Comparison of ENCODE assay signal across 8 cellular contexts in the genomic region with DNA sequence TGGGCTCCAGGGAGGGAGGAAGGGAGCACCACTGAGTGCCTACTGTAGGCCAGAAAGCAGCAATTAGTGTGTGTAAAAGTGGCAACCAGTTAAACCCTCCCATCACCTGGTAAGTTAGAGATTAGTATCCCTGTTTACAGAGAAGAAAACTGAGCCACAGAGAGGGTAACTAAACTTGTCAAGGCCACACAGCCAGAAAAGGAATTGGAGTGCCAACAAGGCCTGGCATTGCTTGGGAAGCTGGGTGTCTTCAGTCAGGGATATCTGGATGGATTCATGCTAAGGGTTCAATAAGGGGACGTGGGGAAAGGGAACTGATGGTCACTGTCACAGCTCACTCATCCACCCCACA. TPM values are rescaled to one million over a fixed set of nuclear protein-coding genes. Genes with fewer than 3 reads are reported as not detected.
DNase-seq lines count a peak whose midpoint lies in the region; ATAC-seq and TF ChIP-seq lines count a peak whose summit lies in the region.

No MANE protein-coding gene starts in this region.

- no peak for TF ChIP-seq RAD21 in neural cell (conservative IDR thresholded peaks at IDR 0.05)

- no peak for ATAC-seq in esophagus mucosa

- no peaks in the 10 kb centered on the region for H3K9me3 ChIP-seq in MM.1S (replicated peaks; ENCODE audit: insufficient read depth, low read length)
- no peaks in the 10 kb centered on the region for H3K9me3 ChIP-seq in neural cell (ENCODE audit: low read length)

- H3K9me2 ChIP-seq in MM.1S (replicated peaks; ENCODE audit: insufficient read depth, low read length) (no peaks in the 10 kb centered on the region), neural cell (ENCODE audit: insufficient read depth, low read length) (no peaks in the 10 kb centered on the region)

- TF ChIP-seq EP300 in neural cell (conservative IDR thresholded peaks at IDR 0.05; ENCODE audit: poor library complexity, severe bottlenecking): no peak

- no peaks in the 10 kb centered on the region for H3K4me1 ChIP-seq in MM.1S (ENCODE audit: low read length)

- H3K4me3 ChIP-seq in MM.1S (ENCODE audit: low read length) (peak overlapping the region; percentile 76), choroid plexus epithelial cell (ENCODE audit: low read depth, low read length) (peak overlapping the region; percentile 76), neural cell (ENCODE audit: low read length) (peak overlapping the region; percentile 72)

- H3K9ac ChIP-seq in MM.1S (ENCODE audit: low read length) (no peak overlapping the region), neural cell (ENCODE audit: low read length) (peak overlapping the region; percentile 70)

- H3K9me3 Mint-ChIP-seq in CD14-positive monocyte: no peaks in the 10 kb centered on the region

- H3K4me2 ChIP-seq in MM.1S (ENCODE audit: low read depth, low read length) (peak overlapping the region; percentile 99), neural cell (ENCODE audit: low read length) (no peak overlapping the region)

- H4K20me1 ChIP-seq in MM.1S (ENCODE audit: insufficient read depth, low read length) (no peaks in the 10 kb centered on the region), neural cell (ENCODE audit: insufficient read depth) (no peaks in the 10 kb centered on the region)

- H3K27ac ChIP-seq in MM.1S (ENCODE audit: low read length) (no peak overlapping the region; the same call in 1 of the 2 replicates), neural cell (ENCODE audit: low read length) (no peak overlapping the region)

- H3K36me3 Mint-ChIP-seq in CD14-positive monocyte: no peaks in the 10 kb centered on the region

- peak overlapping the region; percentile 94 to 95 for H3K4me3 Mint-ChIP-seq in CD14-positive monocyte

- intact Hi-C loops in CD14-positive monocyte (cut with micrococcal nuclease): loop anchor here (2.0 to 10.0 kb wide), 7 partner anchors 27 to 1069 kb away; a partner anchor contains a TSS

- H2AFZ ChIP-seq in MM.1S (ENCODE audit: low read length) (peak overlapping the region; percentile 97), neural cell (ENCODE audit: low read depth, low read length) (no peak overlapping the region)

- peaks cover 29% of the 10 kb centered on the region for H3K27me3 ChIP-seq in MM.1S (replicated peaks; ENCODE audit: insufficient read depth, low read length)
- H3K27me3 ChIP-seq in neural cell (ENCODE audit: insufficient read depth, low read depth, low read length): no peaks in the 10 kb centered on the region

- peak overlapping the region in 6 of 7 donors; percentile 98 to 100 (median 99) for H3K27ac Mint-ChIP-seq in CD14-positive monocyte

- H3K4me1 Mint-ChIP-seq in CD14-positive monocyte: peaks cover 8% of the 10 kb centered on the region

- peaks cover 0 to 13% (median 0%) of the 10 kb centered on the region in 3 donors for H3K27me3 Mint-ChIP-seq in CD14-positive monocyte (ENCODE audit: low read depth in 3 of 3)

- no peak for TF ChIP-seq CTCF in CD14-positive monocyte (IDR thresholded peaks at IDR 0.05)
- TF ChIP-seq CTCF in MM.1S (IDR thresholded peaks at IDR 0.05; ENCODE audit: low read length): no peak
- no peak for TF ChIP-seq CTCF in choroid plexus epithelial cell (conservative IDR thresholded peaks at IDR 0.05; ENCODE audit: low read depth, low read length)
- TF ChIP-seq CTCF in neural cell (IDR thresholded peaks at IDR 0.05; ENCODE audit: poor library complexity, severe bottlenecking): no peak

- H3K36me3 ChIP-seq in MM.1S (replicated peaks; ENCODE audit: insufficient read depth, low read length): no peaks in the 10 kb centered on the region
- H3K36me3 ChIP-seq in neural cell (ENCODE audit: insufficient read depth, low read length): no peaks in the 10 kb centered on the region

- no peaks in the 10 kb centered on the region for H3K79me2 ChIP-seq in MM.1S (ENCODE audit: low read length)
- H3K79me2 ChIP-seq in neural cell (replicated peaks; ENCODE audit: insufficient read depth, low read length): no peaks in the 10 kb centered on the region

- DNase-seq in CD14-positive monocyte (ENCODE audit: low spot score) (no peak), MM.1S (peak; percentile 30), choroid plexus epithelial cell (ENCODE audit: low read depth) (no peak), DMS 273 (lab: John Stamatoyannopoulos, UW; ENCODE audit: unreplicated experiment) (no peak)
- no peak for DNase-seq in stimulated activated CD4-positive, alpha-beta T cell treated with anti-CD3 and anti-CD28 coated beads, Interleukin-4, amount 100 ng/mL, for 1 hour
- DNase-seq in stimulated activated CD4-positive, alpha-beta T cell treated with anti-CD3 and anti-CD28 coated beads, Interleukin-2, amount 100 ng/mL, for 48 hours: no peak

- no peaks in the 10 kb centered on the region for H3F3A ChIP-seq in MM.1S (ENCODE audit: insufficient read depth, low read length)
- H3F3A ChIP-seq in neural cell (ENCODE audit: insufficient read depth, low read length, poor library complexity, severe bottlenecking): no peaks in the 10 kb centered on the region

TF ChIP-seq in neural cell, 6 proteins besides CTCF, POLR2A, EP300 and RAD21:
- TF ChIP-seq SMC3 (conservative IDR thresholded peaks at IDR 0.05; ENCODE audit: poor library complexity) (no peak), TAF1 (IDR thresholded peaks at IDR 0.05; ENCODE audit: low read depth) (no peak), MXI1 (conservative IDR thresholded peaks at IDR 0.05; ENCODE audit: poor library complexity, severe bottlenecking) (no peak), POLR2AphosphoS5 (IDR thresholded peaks at IDR 0.05) (no peak), EZH2 (IDR thresholded peaks at IDR 0.05; ENCODE audit: borderline replicate concordance, insufficient read depth, low read length, poor library complexity, severe bottlenecking) (no peak)
- TF ChIP-seq, protein P1, sequence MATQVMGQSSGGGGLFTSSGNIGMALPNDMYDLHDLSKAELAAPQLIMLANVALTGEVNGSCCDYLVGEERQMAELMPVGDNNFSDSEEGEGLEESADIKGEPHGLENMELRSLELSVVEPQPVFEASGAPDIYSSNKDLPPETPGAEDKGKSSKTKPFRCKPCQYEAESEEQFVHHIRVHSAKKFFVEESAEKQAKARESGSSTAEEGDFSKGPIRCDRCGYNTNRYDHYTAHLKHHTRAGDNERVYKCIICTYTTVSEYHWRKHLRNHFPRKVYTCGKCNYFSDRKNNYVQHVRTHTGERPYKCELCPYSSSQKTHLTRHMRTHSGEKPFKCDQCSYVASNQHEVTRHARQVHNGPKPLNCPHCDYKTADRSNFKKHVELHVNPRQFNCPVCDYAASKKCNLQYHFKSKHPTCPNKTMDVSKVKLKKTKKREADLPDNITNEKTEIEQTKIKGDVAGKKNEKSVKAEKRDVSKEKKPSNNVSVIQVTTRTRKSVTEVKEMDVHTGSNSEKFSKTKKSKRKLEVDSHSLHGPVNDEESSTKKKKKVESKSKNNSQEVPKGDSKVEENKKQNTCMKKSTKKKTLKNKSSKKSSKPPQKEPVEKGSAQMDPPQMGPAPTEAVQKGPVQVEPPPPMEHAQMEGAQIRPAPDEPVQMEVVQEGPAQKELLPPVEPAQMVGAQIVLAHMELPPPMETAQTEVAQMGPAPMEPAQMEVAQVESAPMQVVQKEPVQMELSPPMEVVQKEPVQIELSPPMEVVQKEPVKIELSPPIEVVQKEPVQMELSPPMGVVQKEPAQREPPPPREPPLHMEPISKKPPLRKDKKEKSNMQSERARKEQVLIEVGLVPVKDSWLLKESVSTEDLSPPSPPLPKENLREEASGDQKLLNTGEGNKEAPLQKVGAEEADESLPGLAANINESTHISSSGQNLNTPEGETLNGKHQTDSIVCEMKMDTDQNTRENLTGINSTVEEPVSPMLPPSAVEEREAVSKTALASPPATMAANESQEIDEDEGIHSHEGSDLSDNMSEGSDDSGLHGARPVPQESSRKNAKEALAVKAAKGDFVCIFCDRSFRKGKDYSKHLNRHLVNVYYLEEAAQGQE (IDR thresholded peaks at IDR 0.05; ENCODE audit: borderline replicate concordance): no peak

RNA-seq across cellular contexts. Expression of a gene that starts 23.6 kb away (rescaled TPM):
- not detected for polyA plus RNA-seq in CD14-positive monocyte
- 45.0 and 51.8 TPM in 2 replicates for polyA plus RNA-seq in neural cell
- 57.1 and 63.8 TPM in 2 replicates for polyA minus RNA-seq in neural cell
- 0.24 TPM for total RNA-seq in esophagus mucosa

RNA-seq across cellular contexts. Expression of a gene that starts 28.1 kb away (rescaled TPM):
- not detected for polyA plus RNA-seq in CD14-positive monocyte
- not detected in 2 replicates for polyA plus RNA-seq in neural cell
- not detected in 2 replicates for polyA minus RNA-seq in neural cell
- 0.68 TPM for total RNA-seq in esophagus mucosa

Comparison
In these comparisons a context has a peak if more than half of its experiments do, and no peak if none do; other contexts are left out.
1. RNA of a gene that starts 23.6 kb away (polyA plus RNA-seq): 45.0 to 51.8 TPM in neural cell; not detected in CD14-positive monocyte; every median in the first group is over 10 times any median in the second.
2. Peak in every context shown above with its lines, with median percentiles within 50 percentile points of each other: H3K4me3 ChIP-seq.